In genomic region chr2:74916394-74916793, GRCh38 we compare ENCODE assay signal across 1 cellular context.
TF ChIP-seq lines count a peak whose summit lies in the region.

No MANE protein-coding gene starts in this region.

TF ChIP-seq in IMR-90, 13 proteins besides CTCF, POLR2A, EP300 and RAD21:
- TF ChIP-seq USF2 (IDR thresholded peaks at IDR 0.05; ENCODE audit: low read depth, low read length) (no peak), MAZ (IDR thresholded peaks at IDR 0.05; ENCODE audit: borderline replicate concordance, low read depth, low read length) (no peak), CEBPB (IDR thresholded peaks at IDR 0.05; ENCODE audit: low read depth, low read length) (no peak), CHD1 (IDR thresholded peaks at IDR 0.05; ENCODE audit: low read depth, low read length) (no peak)
